Comparison of ENCODE assay signal across 18 cellular contexts in genomic region chr15:63313866-63314265, GRCh38. TPM values are rescaled to one million over a fixed set of nuclear protein-coding genes. Genes with fewer than 3 reads are reported as not detected.
DNase-seq lines count a peak whose midpoint lies in the region; ATAC-seq and TF ChIP-seq lines count a peak whose summit lies in the region.
"Had no signal": no experiment of that assay in that cellular context is flagged by ENCODE, and none has a peak within 500 bp of the region (broad histone marks: within the 10 kb centered on the region; RNA-seq: fewer than 3 reads in every experiment).

No MANE protein-coding gene starts in this region.

- no peak overlapping the region for H3K9ac ChIP-seq in SK-N-SH
- no peak overlapping the region for H3K9ac ChIP-seq in endodermal cell (ENCODE audit: extremely low read depth, low read length, poor library complexity, severe bottlenecking)
- H3K9ac ChIP-seq: BLaER1 treated with 17β-estradiol and CSF1 and Interleukin-3, amounts not matched to agents 10 nM and 100 nM had no signal

- H3K36me3 Mint-ChIP-seq in endodermal cell (ENCODE audit: low read depth), result no peaks in the 10 kb centered on the region

- CTCF ChIA-PET in SK-N-SH (lab: Yijun Ruan, JAX), result interaction anchor here (3.3 kb wide), 1 partner anchor 24 kb away, joined by 17 read pairs; no protein-coding TSS in a partner anchor

- H3K79me2 ChIP-seq in SK-N-SH (ENCODE audit: insufficient read depth), result no peaks in the 10 kb centered on the region

- H3K9me3 Mint-ChIP-seq in endodermal cell, result no peaks in the 10 kb centered on the region
- H3K9me3 Mint-ChIP-seq: CD14-positive monocyte; CD4-positive, alpha-beta T cell; CD8-positive, alpha-beta memory T cell; H9 had no signal

- peaks cover 6% of the 10 kb centered on the region for H3F3A ChIP-seq in SK-N-SH (replicated peaks; ENCODE audit: insufficient read depth)

- H3K27me3 ChIP-seq in BE2C (peaks cover 7% of the 10 kb centered on the region; the same call in 1 of the 2 replicates), SK-N-SH (ENCODE audit: insufficient read depth) (no peaks in the 10 kb centered on the region), endodermal cell (ENCODE audit: control insufficient read depth, insufficient read depth, low read length, poor library complexity, severe bottlenecking) (no peaks in the 10 kb centered on the region)
- H3K27me3 ChIP-seq: BLaER1 treated with 17β-estradiol and CSF1 and Interleukin-3, amounts not matched to agents 10 nM and 100 nM had no signal

- POLR2A ChIA-PET in SK-N-SH (lab: Yijun Ruan, JAX), result no interaction called here

- H3K36me3 ChIP-seq in BE2C, result no peaks in the 10 kb centered on the region
- no peaks in the 10 kb centered on the region for H3K36me3 ChIP-seq in SK-N-SH (replicated peaks in 1 of 2; ENCODE audit: control insufficient read depth in 1 of 2, insufficient read depth in 2 of 2, low read length in 1 of 2)
- no peaks in the 10 kb centered on the region for H3K36me3 ChIP-seq in endodermal cell (ENCODE audit: control insufficient read depth, insufficient read depth, low read length)
- H3K36me3 ChIP-seq: BLaER1 treated with 17β-estradiol and CSF1 and Interleukin-3, amounts not matched to agents 10 nM and 100 nM had no signal

- H3K27me3 Mint-ChIP-seq in endodermal cell (ENCODE audit: insufficient read depth), result no peaks in the 10 kb centered on the region
- H3K27me3 Mint-ChIP-seq: B cell; CD4-positive, alpha-beta T cell; CD8-positive, alpha-beta memory T cell had no signal

- H3K4me2 ChIP-seq in SK-N-SH, result no peak overlapping the region
- H3K4me2 ChIP-seq: BLaER1 treated with 17β-estradiol and CSF1 and Interleukin-3, amounts not matched to agents 10 nM and 100 nM had no signal

- TF ChIP-seq RAD21 in SK-N-SH (IDR thresholded peaks at IDR 0.05; ENCODE audit: low read length), result peak; percentile 43

- peaks cover 27% of the 10 kb centered on the region for H3K4me1 Mint-ChIP-seq in endodermal cell
- H3K4me1 Mint-ChIP-seq: CD14-positive monocyte; CD8-positive, alpha-beta memory T cell had no signal

- H3K9me3 ChIP-seq in BE2C, result no peaks in the 10 kb centered on the region
- no peaks in the 10 kb centered on the region for H3K9me3 ChIP-seq in SK-N-SH
- H3K9me3 ChIP-seq in endodermal cell (ENCODE audit: control insufficient read depth, low read length), result no peaks in the 10 kb centered on the region
- H3K9me3 ChIP-seq: BLaER1 treated with 17β-estradiol and CSF1 and Interleukin-3, amounts not matched to agents 10 nM and 100 nM had no signal

- 59% methylated on average over 3 of the region's 3 CpGs for WGBS in SK-N-SH (ENCODE audit: low lambda C conversion rate)
- WGBS in endodermal cell (ENCODE audit: insufficient coverage in 1 of 2, insufficient read length in 1 of 2), 2 experiments, result 88 to 89% methylated on average over 3 of the region's 3 CpGs

- no peak overlapping the region for H3K27ac ChIP-seq in SK-N-SH (ENCODE audit: low read depth in 2 of 2, low read length in 1 of 2)
- H3K27ac ChIP-seq in endodermal cell (ENCODE audit: low read depth, low read length), result no peak overlapping the region
- H3K27ac ChIP-seq: 22Rv1; BLaER1 treated with 17β-estradiol and CSF1 and Interleukin-3, amounts not matched to agents 10 nM and 100 nM had no signal

- TF ChIP-seq EP300 in SK-N-SH (IDR thresholded peaks at IDR 0.05; ENCODE audit: borderline replicate concordance in 1 of 2, low read depth in 1 of 2, low read length in 1 of 2), result peak in 1 of 2 experiments; percentile 78; a peak in 2 of 4 replicates

- no peak overlapping the region for H2AFZ ChIP-seq in SK-N-SH (ENCODE audit: low read depth)

- H3K4me3 ChIP-seq in BE2C (ENCODE audit: low read depth, low read length), result no peak overlapping the region
- H3K4me3 ChIP-seq in SK-N-SH (ENCODE audit: low read depth in 2 of 2, low read length in 1 of 2), result no peak overlapping the region; a peak in 1 of 4 replicates
- H3K4me3 ChIP-seq in endodermal cell (ENCODE audit: low read length), result no peak overlapping the region
- H3K4me3 ChIP-seq: BLaER1 treated with 17β-estradiol and CSF1 and Interleukin-3, amounts not matched to agents 10 nM and 100 nM had no signal

- ATAC-seq in HG02970 (IDR thresholded peaks at IDR 0.05; ENCODE audit: low FRiP score, unreplicated experiment), result no peak
- ATAC-seq: HCT116 had no signal

- no peaks in the 10 kb centered on the region; the same call in 1 of the 2 replicates for H3K4me1 ChIP-seq in BE2C
- H3K4me1 ChIP-seq in SK-N-SH (ENCODE audit: control insufficient read depth in 1 of 2, insufficient read depth in 2 of 2, low read depth in 1 of 2, low read length in 1 of 2), result peaks cover 0 to 11% of the 10 kb centered on the region in 2 experiments; a peak in 3 of 4 replicates
- H3K4me1 ChIP-seq in endodermal cell (ENCODE audit: control insufficient read depth, insufficient read depth, low read length), result no peaks in the 10 kb centered on the region
- H3K4me1 ChIP-seq: BLaER1 treated with 17β-estradiol and CSF1 and Interleukin-3, amounts not matched to agents 10 nM and 100 nM had no signal

- no peak overlapping the region for H3K27ac Mint-ChIP-seq in endodermal cell
- H3K27ac Mint-ChIP-seq: B cell; CD14-positive monocyte; CD4-positive, alpha-beta T cell; CD8-positive, alpha-beta memory T cell had no signal

- no peaks in the 10 kb centered on the region for H3K9me2 ChIP-seq in SK-N-SH

- TF ChIP-seq CTCF in BE2C (IDR thresholded peaks at IDR 0.05; ENCODE audit: low read depth, low read length) (no peak), SK-N-SH (IDR thresholded peaks at IDR 0.05) (no peak), endodermal cell (conservative IDR thresholded peaks at IDR 0.05) (no peak)

- DNase-seq in BE2C (peak; percentile 52), SK-N-SH (peak; percentile 66), endodermal cell (peak; percentile 36), T-helper 9 cell (no peak)
- DNase-seq in stimulated activated CD4-positive, alpha-beta T cell treated with anti-CD3 and anti-CD28 coated beads, Interleukin-12 subunit alpha, Interleukin-12 subunit beta, amount 100 ng/mL, for 4 hours, result no peak
- DNase-seq: CD4-positive, alpha-beta T cell; CD8-positive, alpha-beta memory T cell; DMS53; DMS79 treated with DMSO at 0.1 percent for 48 hours; GF-D8; GOT3; H9 had no signal

- H4K20me1 ChIP-seq in SK-N-SH (ENCODE audit: insufficient read depth), result no peaks in the 10 kb centered on the region
- H4K20me1 ChIP-seq: BLaER1 treated with 17β-estradiol and CSF1 and Interleukin-3, amounts not matched to agents 10 nM and 100 nM had no signal

- no peak overlapping the region for H3K4me3 Mint-ChIP-seq in endodermal cell
- H3K4me3 Mint-ChIP-seq: B cell; CD14-positive monocyte; CD4-positive, alpha-beta T cell; CD8-positive, alpha-beta memory T cell; H9 had no signal

TF ChIP-seq in SK-N-SH, 30 proteins besides CTCF, POLR2A, EP300 and RAD21 (continues in another document):
- TF ChIP-seq ELF1 (IDR thresholded peaks at IDR 0.05) (no peak), JUND (IDR thresholded peaks at IDR 0.05) (no peak), REST (IDR thresholded peaks at IDR 0.05; ENCODE audit: low read depth, low read length) (no peak), PBX3 (IDR thresholded peaks at IDR 0.05) (no peak)

RNA-seq across cellular contexts. Expression of gene APH1B, which starts 36.5 kb away (rescaled TPM):
- 0.96 TPM for polyA plus RNA-seq in BE2C (2012; ENCODE audit: insufficient read depth, insufficient read length, low read depth)
- 7.6 and 11.2 TPM in 2 replicates for polyA plus RNA-seq in SK-N-SH (2012; rRNA removed)
- 9.1 and 10.1 TPM in 2 replicates for polyA plus RNA-seq in SK-N-SH (2012; cell fraction: cytosol; rRNA removed)
- 8.6 and 15.1 TPM in 2 replicates for polyA plus RNA-seq in SK-N-SH (2012; cell fraction: nucleus; rRNA removed)
- 10 to 100 TPM; 19.5 to 22.7 TPM for total RNA-seq in endodermal cell
- 12.3 TPM for polyA plus RNA-seq in endodermal cell (2013, experiment 1 of 2)
- 10.4 TPM for polyA plus RNA-seq in endodermal cell (2013, experiment 2 of 2)

Comparison
In these comparisons a context has a peak if more than half of its experiments do, and no peak if none do; other contexts are left out.
1. DNase-seq: peak in BE2C (single experiment), SK-N-SH (single experiment) and endodermal cell (single experiment); none in T-helper 9 cell (single experiment) and stimulated activated CD4-positive, alpha-beta T cell treated with anti-CD3 and anti-CD28 coated beads, Interleukin-12 subunit alpha, Interleukin-12 subunit beta, amount 100 ng/mL, for 4 hours (single experiment).